ENCODE assay signal across 8 cellular contexts in genomic region chr2:29921560-29921915, GRCh38. TPM values are rescaled to one million over a fixed set of nuclear protein-coding genes. Genes with fewer than 3 reads are reported as not detected.
DNase-seq lines count a peak whose midpoint lies in the region; ATAC-seq and TF ChIP-seq lines count a peak whose summit lies in the region.

Gene ALK (minus strand): TSS chr2:29921586. CDS start chr2:29920659, 927 bp downstream.

- H3K4me3 ChIP-seq in CD8-positive, alpha-beta memory T cell (ENCODE audit: low read length): no peak within 1 kb of the TSS
- H3K4me3 ChIP-seq in HUES6 (ENCODE audit: low read depth, low read length) (peak within 1 kb of the TSS; percentile 56), Panc1 (ENCODE audit: low read depth in 2 of 2, low read length in 2 of 2) (peak within 1 kb of the TSS; percentile 21 to 37; a peak in 3 of 4 replicates), neural progenitor cell (peak within 1 kb of the TSS; percentile 67)

- no peak within 1 kb of the TSS for H3K27ac ChIP-seq in CD8-positive, alpha-beta memory T cell (ENCODE audit: low read depth, low read length)
- H3K27ac ChIP-seq in HUES6 (ENCODE audit: low read depth, low read length) (no peak within 1 kb of the TSS), Panc1 (ENCODE audit: low read length) (no peak within 1 kb of the TSS), foreskin keratinocyte (no peak within 1 kb of the TSS), neural progenitor cell (no peak within 1 kb of the TSS), substantia nigra (ENCODE audit: low read depth, low read length, poor library complexity, severe bottlenecking) (no peak within 1 kb of the TSS)

- peaks cover 0 to 5% (median 0%) of the 10 kb centered on the region in 5 donors for H3K9me3 Mint-ChIP-seq in CD8-positive, alpha-beta memory T cell
- no peaks in the 10 kb centered on the region for H3K9me3 Mint-ChIP-seq in neural progenitor cell

- H3K4me1 Mint-ChIP-seq in CD8-positive, alpha-beta memory T cell: peaks cover 11 to 25% (median 13%) of the 10 kb centered on the region in 3 donors
- H3K4me1 Mint-ChIP-seq in neural progenitor cell: peaks cover 19% of the 10 kb centered on the region

- no peaks in the 10 kb centered on the region for H3K79me2 ChIP-seq in neural progenitor cell (ENCODE audit: low read depth)

- in situ Hi-C loops in Panc1 (cut with HindIII; ENCODE audit: low pct_unique_long_range_greater_than_20kb, low sequenced_read_pairs): no loop called here

- intact Hi-C loops in Panc1 (cut with micrococcal nuclease; ENCODE audit: unreplicated experiment): no loop called here

- H3K9ac ChIP-seq in HUES6 (ENCODE audit: low read length) (no peak within 1 kb of the TSS), neural progenitor cell (no peak within 1 kb of the TSS)

- no peaks in the 10 kb centered on the region for H3K4me1 ChIP-seq in CD8-positive, alpha-beta memory T cell (ENCODE audit: insufficient read depth, low read length)
- peaks cover 11% of the 10 kb centered on the region for H3K4me1 ChIP-seq in HUES6 (ENCODE audit: control insufficient read depth, insufficient read depth, low read length)
- H3K4me1 ChIP-seq in Panc1 (ENCODE audit: control insufficient read depth, insufficient read depth, low read length): no peaks in the 10 kb centered on the region
- no peaks in the 10 kb centered on the region for H3K4me1 ChIP-seq in foreskin keratinocyte
- peaks cover 9% of the 10 kb centered on the region for H3K4me1 ChIP-seq in neural progenitor cell

- CTCF ChIA-PET in CD8-positive, alpha-beta memory T cell (lab: Charles Lee): no interaction called here
- CTCF ChIA-PET in Panc1 (lab: Charles Lee): no interaction called here

- no peak within 1 kb of the TSS for H3K27ac Mint-ChIP-seq in CD8-positive, alpha-beta memory T cell
- no peak within 1 kb of the TSS for H3K27ac Mint-ChIP-seq in neural progenitor cell

- BruUV-seq in Panc1 (replicated peaks; lab: Mats Ljungman, UMichigan): no TSS peak

- H3K27me3 ChIP-seq in CD8-positive, alpha-beta memory T cell (ENCODE audit: insufficient read depth, low read length, poor library complexity, severe bottlenecking): peaks cover 42% of the 10 kb centered on the region
- peaks cover 48% of the 10 kb centered on the region for H3K27me3 ChIP-seq in HUES6 (ENCODE audit: control insufficient read depth, insufficient read depth, low read length)
- peaks cover 31% of the 10 kb centered on the region for H3K27me3 ChIP-seq in Panc1 (ENCODE audit: control insufficient read depth, insufficient read depth, low read length)
- H3K27me3 ChIP-seq in foreskin keratinocyte: peaks cover 57% of the 10 kb centered on the region
- H3K27me3 ChIP-seq in neural progenitor cell: peaks cover 86% of the 10 kb centered on the region

- peak within 1 kb of the TSS; percentile 94 for H3K4me2 ChIP-seq in neural progenitor cell

- no peaks in the 10 kb centered on the region for H3F3A ChIP-seq in neural progenitor cell (ENCODE audit: low read depth)

- no peaks in the 10 kb centered on the region for H3K36me3 Mint-ChIP-seq in CD8-positive, alpha-beta memory T cell
- H3K36me3 Mint-ChIP-seq in neural progenitor cell: no peaks in the 10 kb centered on the region

- peak; percentile 81 for ATAC-seq in Panc1
- peak; percentile 90 for ATAC-seq in foreskin keratinocyte
- no peak for ATAC-seq in GM18520 (IDR thresholded peaks at IDR 0.05; ENCODE audit: unreplicated experiment)

- POLR2A ChIA-PET in CD8-positive, alpha-beta memory T cell (lab: Charles Lee): no interaction called here
- POLR2A ChIA-PET in Panc1 (lab: Charles Lee): no interaction called here

- peaks cover 24% of the 10 kb centered on the region for H4K20me1 ChIP-seq in neural progenitor cell (ENCODE audit: low read depth)

- peak within 1 kb of the TSS in 6 of 7 donors; percentile 40 to 65 (median 53) for H3K4me3 Mint-ChIP-seq in CD8-positive, alpha-beta memory T cell
- H3K4me3 Mint-ChIP-seq in neural progenitor cell: peak within 1 kb of the TSS; percentile 86

- no peaks in the 10 kb centered on the region for H3K9me3 ChIP-seq in CD8-positive, alpha-beta memory T cell (ENCODE audit: low read length)
- H3K9me3 ChIP-seq in HUES6 (ENCODE audit: control insufficient read depth, insufficient read depth, low read depth, low read length) (no peaks in the 10 kb centered on the region), Panc1 (ENCODE audit: control insufficient read depth, insufficient read depth, low read depth, low read length) (no peaks in the 10 kb centered on the region), neural progenitor cell (ENCODE audit: low read depth) (no peaks in the 10 kb centered on the region)

- peak in 4 of 5 donors; percentile 13 to 49 (median 23) for DNase-seq in CD8-positive, alpha-beta memory T cell
- DNase-seq in Panc1 (ENCODE audit: low read depth, low spot score): no peak
- peak; percentile 13 for DNase-seq in activated gamma-delta T cell treated with Interleukin-2 at 50 U/mL for 16 hours
- DNase-seq in foreskin keratinocyte: peak; percentile 31 to 61
- peak; percentile 98 for DNase-seq in neural progenitor cell (ENCODE audit: low spot score)
- DNase-seq in substantia nigra (lab: John Stamatoyannopoulos, UW): peak; percentile 9 to 93 (median 81)

- peak within 1 kb of the TSS; percentile 45 for H2AFZ ChIP-seq in neural progenitor cell (replicated peaks)

- no peak for TF ChIP-seq CTCF in Panc1 (IDR thresholded peaks at IDR 0.05)
- TF ChIP-seq CTCF in foreskin keratinocyte (conservative IDR thresholded peaks at IDR 0.05): no peak
- no peak for TF ChIP-seq CTCF in neural progenitor cell (IDR thresholded peaks at IDR 0.05)

- peaks cover 48 to 75% of the 10 kb centered on the region in 2 donors for H3K27me3 Mint-ChIP-seq in CD8-positive, alpha-beta memory T cell
- H3K27me3 Mint-ChIP-seq in neural progenitor cell (ENCODE audit: insufficient read depth, low read depth): peaks cover 11% of the 10 kb centered on the region

- no peaks in the 10 kb centered on the region for H3K36me3 ChIP-seq in CD8-positive, alpha-beta memory T cell (ENCODE audit: insufficient read depth, low read length)
- H3K36me3 ChIP-seq in HUES6 (ENCODE audit: control insufficient read depth, insufficient read depth, low read length): no peaks in the 10 kb centered on the region
- no peaks in the 10 kb centered on the region for H3K36me3 ChIP-seq in Panc1 (ENCODE audit: control insufficient read depth, insufficient read depth, low read length)
- no peaks in the 10 kb centered on the region for H3K36me3 ChIP-seq in neural progenitor cell

RNA-seq across cellular contexts. Expression of gene ALK, which starts in this region (rescaled TPM):
- total RNA-seq in CD8-positive, alpha-beta memory T cell: not detected
- polyA plus RNA-seq in CD8-positive, alpha-beta memory T cell: not detected
- total RNA-seq in Panc1 (2021; ENCODE audit: unreplicated experiment) (not detected), foreskin keratinocyte (not detected in 2 replicates), neural progenitor cell (ENCODE audit: low replicate concordance) (0.06 TPM in 1 of 2 replicates, not detected in the other)
- not detected for polyA plus RNA-seq in Panc1 (2012; ENCODE audit: insufficient read length)
- not detected in 2 replicates for polyA plus RNA-seq in foreskin keratinocyte

Comparison
In these comparisons a context has a peak if more than half of its experiments do, and no peak if none do; other contexts are left out.
1. Peak in DNase-seq in CD8-positive, alpha-beta memory T cell; RNA of the gene not detected or under 1 TPM.
2. Peak in ATAC-seq and H3K4me3 ChIP-seq in Panc1; RNA of the gene not detected or under 1 TPM.
3. Peak in DNase-seq and ATAC-seq in foreskin keratinocyte; RNA of the gene not detected or under 1 TPM.
4. Peak in DNase-seq, H3K4me3 ChIP-seq and H3K4me2 ChIP-seq in neural progenitor cell; RNA of the gene not detected or under 1 TPM.